8 cellular contexts compared by ENCODE assay signal in the genomic region with DNA sequence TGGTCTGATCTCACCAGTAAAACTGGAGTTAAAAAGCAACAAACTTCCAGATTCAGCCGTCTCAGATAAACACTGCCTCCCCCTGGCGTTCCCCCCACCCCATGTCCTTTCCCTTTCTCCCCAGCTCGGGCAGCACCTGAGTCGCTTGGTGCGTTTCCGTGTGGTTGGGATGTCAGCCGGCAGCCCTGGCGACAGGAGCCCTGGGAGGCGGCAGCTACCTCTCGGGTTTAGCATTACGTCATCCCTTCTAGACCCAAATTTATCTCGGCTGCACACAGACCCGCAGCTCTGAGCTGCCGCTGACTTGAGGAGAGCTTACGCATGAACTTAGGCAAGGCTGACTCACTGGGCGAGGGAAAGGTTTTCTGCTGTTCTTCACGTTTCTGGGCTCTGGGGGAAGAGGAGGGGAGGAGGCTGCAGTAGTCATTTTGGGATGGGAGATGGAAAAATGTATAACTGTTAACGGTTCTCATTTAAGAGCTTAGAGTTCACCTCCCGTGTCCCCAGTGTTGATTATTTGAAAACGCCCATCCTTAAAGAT. TPM values are rescaled to one million over a fixed set of nuclear protein-coding genes. Genes with fewer than 3 reads are reported as not detected.
DNase-seq lines count a peak whose midpoint lies in the region; ATAC-seq and TF ChIP-seq lines count a peak whose summit lies in the region.

No MANE protein-coding gene starts in this region.

- no peaks in the 10 kb centered on the region; the same call in 1 of the 2 replicates for H3K79me2 ChIP-seq in OCI-LY3 (ENCODE audit: low read length)

- H4K20me1 ChIP-seq in OCI-LY3 (ENCODE audit: insufficient read depth, low read length), result peaks cover 28% of the 10 kb centered on the region; the same call in 1 of the 2 replicates

- H3K27ac ChIP-seq in OCI-LY3 (ENCODE audit: low read length), result no peak overlapping the region

- no peaks in the 10 kb centered on the region for H3K9me3 ChIP-seq in OCI-LY3 (ENCODE audit: insufficient read depth, low read length)

- peak overlapping the region; percentile 71 for H3K4me3 ChIP-seq in OCI-LY3 (ENCODE audit: low read length)

- ATAC-seq in GM18870 (IDR thresholded peaks at IDR 0.05; ENCODE audit: unreplicated experiment), result peak; percentile 66
- peak; percentile 50 for ATAC-seq in HG03196 (IDR thresholded peaks at IDR 0.05; ENCODE audit: unreplicated experiment)
- peak; percentile 64 to 69 for ATAC-seq in activated T-cell treated with anti-CD3 and anti-CD28 coated beads, Interleukin-2, amount 50 U/mL, for 4 hours
- ATAC-seq in esophagus mucosa, result peak; percentile 45
- peak; percentile 39 to 44 for ATAC-seq in naive B cell (ENCODE audit: low read depth in 2 of 2)
- ATAC-seq in stimulated activated naive CD8-positive, alpha-beta T cell treated with anti-CD3 and anti-CD28 coated beads, Interleukin-15, amount 100 ng/mL, for 72 hours, result peak; percentile 81

- H3K36me3 ChIP-seq in OCI-LY3 (replicated peaks; ENCODE audit: low read depth, low read length), result no peaks in the 10 kb centered on the region

- peak overlapping the region; percentile 88 for H3K4me2 ChIP-seq in OCI-LY3 (ENCODE audit: low read length)

- peak; percentile 38 for TF ChIP-seq CTCF in AG09319 (IDR thresholded peaks at IDR 0.05; ENCODE audit: low read depth, low read length)
- no peak for TF ChIP-seq CTCF in OCI-LY3 (IDR thresholded peaks at IDR 0.05; ENCODE audit: low read depth, low read length)

- no peaks in the 10 kb centered on the region for H3K36me3 Mint-ChIP-seq in activated T-cell treated with anti-CD3 and anti-CD28 coated beads, Interleukin-2, amount 50 U/mL, for 4 hours (ENCODE audit: insufficient read depth)
- no peaks in the 10 kb centered on the region for H3K36me3 Mint-ChIP-seq in naive B cell

- H3K4me1 Mint-ChIP-seq in activated T-cell treated with anti-CD3 and anti-CD28 coated beads, Interleukin-2, amount 50 U/mL, for 4 hours (ENCODE audit: low read depth), result peaks cover 38% of the 10 kb centered on the region
- peaks cover 25 to 30% (median 29%) of the 10 kb centered on the region in 3 donors for H3K4me1 Mint-ChIP-seq in naive B cell
- H3K4me1 Mint-ChIP-seq in stimulated activated naive CD8-positive, alpha-beta T cell treated with anti-CD3 and anti-CD28 coated beads, Interleukin-15, amount 100 ng/mL, for 72 hours, result peaks cover 41% of the 10 kb centered on the region

- H3K27ac Mint-ChIP-seq in naive B cell, result peak overlapping the region; percentile 45 to 89 (median 84)
- H3K27ac Mint-ChIP-seq in stimulated activated naive CD8-positive, alpha-beta T cell treated with anti-CD3 and anti-CD28 coated beads, Interleukin-15, amount 100 ng/mL, for 72 hours, result peak overlapping the region in 1 of 2 donors; percentile 71

- no peaks in the 10 kb centered on the region for H3K9me3 Mint-ChIP-seq in activated T-cell treated with anti-CD3 and anti-CD28 coated beads, Interleukin-2, amount 50 U/mL, for 4 hours
- H3K9me3 Mint-ChIP-seq in naive B cell, result no peaks in the 10 kb centered on the region
- no peaks in the 10 kb centered on the region for H3K9me3 Mint-ChIP-seq in stimulated activated naive CD8-positive, alpha-beta T cell treated with anti-CD3 and anti-CD28 coated beads, Interleukin-15, amount 100 ng/mL, for 72 hours

- H3K27me3 Mint-ChIP-seq in activated T-cell treated with anti-CD3 and anti-CD28 coated beads, Interleukin-2, amount 50 U/mL, for 4 hours (ENCODE audit: low read depth), result no peaks in the 10 kb centered on the region
- H3K27me3 Mint-ChIP-seq in naive B cell, result peaks cover 0 to 12% (median 0%) of the 10 kb centered on the region in 3 donors
- H3K27me3 Mint-ChIP-seq in stimulated activated naive CD8-positive, alpha-beta T cell treated with anti-CD3 and anti-CD28 coated beads, Interleukin-15, amount 100 ng/mL, for 72 hours, result peaks cover 34% of the 10 kb centered on the region

- H3K9ac ChIP-seq in OCI-LY3 (ENCODE audit: low read length), result peak overlapping the region; percentile 31

- H3K4me1 ChIP-seq in OCI-LY3 (ENCODE audit: low read length), result peaks cover 20% of the 10 kb centered on the region

- H3K4me3 Mint-ChIP-seq in activated T-cell treated with anti-CD3 and anti-CD28 coated beads, Interleukin-2, amount 50 U/mL, for 4 hours, result peak overlapping the region; percentile 79
- H3K4me3 Mint-ChIP-seq in naive B cell, result peak overlapping the region; percentile 59 to 87 (median 82)
- peak overlapping the region; percentile 77 to 78 for H3K4me3 Mint-ChIP-seq in stimulated activated naive CD8-positive, alpha-beta T cell treated with anti-CD3 and anti-CD28 coated beads, Interleukin-15, amount 100 ng/mL, for 72 hours

- peak overlapping the region; percentile 49; the same call in 1 of the 2 replicates for H2AFZ ChIP-seq in OCI-LY3 (ENCODE audit: low read depth, low read length)

- H3K27me3 ChIP-seq in OCI-LY3 (ENCODE audit: low read depth, low read length), result no peaks in the 10 kb centered on the region

- DNase-seq in AG09319 (ENCODE audit: extremely low read depth, low read depth) (peak; percentile 75), naive B cell (peak; percentile 53)
- DNase-seq in activated T-cell treated with anti-CD3 and anti-CD28 coated beads, Interleukin-2, amount 50 U/mL, for 4 hours, result peak; percentile 72
- peak; percentile 58 to 79 for DNase-seq in stimulated activated naive CD8-positive, alpha-beta T cell treated with anti-CD3 and anti-CD28 coated beads, Interleukin-15, amount 100 ng/mL, for 72 hours

RNA-seq across cellular contexts. Expression of gene MXI1, which starts 14.4 kb away (rescaled TPM):
- total RNA-seq in activated T-cell treated with anti-CD3 and anti-CD28 coated beads, Interleukin-2, amount 50 U/mL, for 4 hours, result 10 to 100 TPM; 13.6 to 14.5 (median 14.2) TPM
- 35.8 TPM for total RNA-seq in esophagus mucosa
- 10 to 100 TPM; 30.6 to 56.1 (median 44.9) TPM for polyA plus RNA-seq in naive B cell (ENCODE audit: low read depth in 6 of 6)
